ENCODE assay signal across 17 cellular contexts in the genomic region with DNA sequence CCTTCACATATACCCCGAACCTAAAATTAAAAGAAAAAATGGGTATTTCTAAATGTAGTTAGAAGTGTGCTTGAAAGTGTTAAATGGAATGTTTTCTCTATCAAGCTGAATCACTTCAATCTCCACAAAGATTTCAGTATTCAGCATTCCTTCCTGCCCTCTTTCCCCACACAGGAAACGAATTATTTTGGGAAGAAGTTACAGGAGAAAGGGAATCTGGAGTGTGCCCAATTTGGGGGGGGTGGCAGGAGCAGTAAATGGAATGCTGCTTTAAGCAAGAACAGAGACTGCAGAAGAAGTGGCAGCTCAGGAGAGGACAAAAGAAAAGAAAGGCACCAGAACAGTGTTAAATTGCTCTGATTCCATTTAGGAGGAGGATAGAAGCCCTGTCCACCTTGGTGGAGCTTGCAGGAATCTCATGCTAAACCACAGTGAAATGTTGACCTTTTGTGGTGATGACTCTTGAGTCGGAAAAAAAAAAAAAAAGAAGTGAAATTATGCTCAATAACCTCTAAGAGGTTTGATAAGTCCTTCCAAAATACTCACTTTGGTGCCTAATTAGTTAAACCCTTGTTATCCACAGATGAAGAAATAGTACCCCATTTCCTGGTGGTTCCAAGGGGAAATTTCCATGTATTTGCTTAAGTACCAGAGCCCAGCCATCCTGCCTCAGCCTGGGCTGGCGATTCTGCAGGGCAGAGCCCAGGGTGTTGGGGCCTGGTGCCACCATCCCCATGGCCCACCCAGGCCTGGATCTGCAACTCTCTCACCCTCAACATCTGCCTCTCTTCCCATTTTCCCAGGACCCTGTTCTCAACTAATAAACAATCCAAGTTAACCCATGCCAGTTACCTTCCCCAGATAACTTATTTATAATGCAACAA.
A peak's percentile ranks its signal among the peaks of the same experiment; 100 is the strongest.
DNase-seq lines count a peak whose midpoint lies in the region; ATAC-seq and TF ChIP-seq lines count a peak whose summit lies in the region.
"Had no signal": no experiment of that assay in that cellular context is flagged by ENCODE, and none has a peak within 500 bp of the region (broad histone marks: within the 10 kb centered on the region; RNA-seq: fewer than 3 reads in every experiment).

No MANE protein-coding gene starts in this region.

- H3K4me2 ChIP-seq in OCI-LY3 (ENCODE audit: low read length), result peak overlapping the region; percentile 15

- H3K27ac Mint-ChIP-seq in stimulated activated naive B cell treated with anti-CD40 and anti-IgM and Interleukin-4, amounts not matched to agents 10 μg/mL and 1 μg/mL and 100 μg/mL, for 72 hours, result no peak overlapping the region
- H3K27ac Mint-ChIP-seq: H9 had no signal

- peaks cover 11 to 16% of the 10 kb centered on the region in 2 donors for H3K4me1 Mint-ChIP-seq in stimulated activated naive B cell treated with anti-CD40 and anti-IgM and Interleukin-4, amounts not matched to agents 10 μg/mL and 1 μg/mL and 100 μg/mL, for 72 hours
- H3K4me1 Mint-ChIP-seq: CD14-positive monocyte had no signal

- no peak overlapping the region for H3K4me3 Mint-ChIP-seq in stimulated activated naive B cell treated with anti-CD40 and anti-IgM and Interleukin-4, amounts not matched to agents 10 μg/mL and 1 μg/mL and 100 μg/mL, for 72 hours
- H3K4me3 Mint-ChIP-seq: CD14-positive monocyte, H9 had no signal

- peaks cover 0 to 4% of the 10 kb centered on the region in 2 donors for H3K36me3 Mint-ChIP-seq in stimulated activated naive B cell treated with anti-CD40 and anti-IgM and Interleukin-4, amounts not matched to agents 10 μg/mL and 1 μg/mL and 100 μg/mL, for 72 hours
- H3K36me3 Mint-ChIP-seq: CD14-positive monocyte, IgD-negative memory B cell had no signal

- peaks cover 42% of the 10 kb centered on the region for H3K27me3 ChIP-seq in OCI-LY3 (ENCODE audit: low read depth, low read length)

- peaks cover 4% of the 10 kb centered on the region in 2 donors for H3K9me3 Mint-ChIP-seq in stimulated activated naive B cell treated with anti-CD40 and anti-IgM and Interleukin-4, amounts not matched to agents 10 μg/mL and 1 μg/mL and 100 μg/mL, for 72 hours
- H3K9me3 Mint-ChIP-seq: H9 had no signal

- peaks cover 16% of the 10 kb centered on the region for H3K4me1 ChIP-seq in OCI-LY3 (ENCODE audit: low read length)

- H4K20me1 ChIP-seq in OCI-LY3 (ENCODE audit: insufficient read depth, low read length), result no peaks in the 10 kb centered on the region

- DNase-seq in EH (ENCODE audit: low read depth) (peak; percentile 20), choroid plexus epithelial cell (ENCODE audit: low read depth) (peak; percentile 21), GF-D8 (lab: John Stamatoyannopoulos, UW) (no peak), amniotic stem cell (lab: John Stamatoyannopoulos, UW) (no peak)
- DNase-seq in stimulated activated naive B cell treated with anti-CD40 and anti-IgM and Interleukin-4, amounts not matched to agents 10 μg/mL and 1 μg/mL and 100 μg/mL, for 72 hours, result no peak
- DNase-seq: AML-193, COR-L47, H9, NCI-H1417, NCI-H187 treated with DMSO at 0.1 percent for 48 hours, NCI-H2171, SHP77 had no signal

- no peak overlapping the region for H2AFZ ChIP-seq in OCI-LY3 (ENCODE audit: low read depth, low read length)

- no peak overlapping the region for H3K9ac ChIP-seq in OCI-LY3 (ENCODE audit: low read length)

- no peak for TF ChIP-seq CTCF in OCI-LY3 (IDR thresholded peaks at IDR 0.05; ENCODE audit: low read depth, low read length)
- no peak for TF ChIP-seq CTCF in choroid plexus epithelial cell (conservative IDR thresholded peaks at IDR 0.05; ENCODE audit: low read depth, low read length)

- no peaks in the 10 kb centered on the region for H3K9me3 ChIP-seq in OCI-LY3 (ENCODE audit: insufficient read depth, low read length)

- no peak overlapping the region for H3K4me3 ChIP-seq in OCI-LY3 (ENCODE audit: low read length)
- H3K4me3 ChIP-seq in choroid plexus epithelial cell (ENCODE audit: low read depth, low read length), result no peak overlapping the region

- H3K36me3 ChIP-seq in OCI-LY3 (replicated peaks; ENCODE audit: low read depth, low read length), result no peaks in the 10 kb centered on the region

- H3K27me3 Mint-ChIP-seq in stimulated activated naive B cell treated with anti-CD40 and anti-IgM and Interleukin-4, amounts not matched to agents 10 μg/mL and 1 μg/mL and 100 μg/mL, for 72 hours, result peaks cover 39 to 44% of the 10 kb centered on the region in 2 donors

- ATAC-seq in stimulated activated naive B cell treated with anti-CD40 and anti-IgM and Interleukin-4, amounts not matched to agents 10 μg/mL and 1 μg/mL and 100 μg/mL, for 72 hours (replicated peaks), result peak; percentile 39 to 63
- ATAC-seq in HG02840 (IDR thresholded peaks at IDR 0.05; ENCODE audit: low FRiP score, unreplicated experiment), result no peak
- ATAC-seq: SK-N-SH treated with all-trans-retinoic acid at 6 μM for 48 hours had no signal

- H3K79me2 ChIP-seq in OCI-LY3 (ENCODE audit: low read length), result no peaks in the 10 kb centered on the region

- H3K27ac ChIP-seq in OCI-LY3 (ENCODE audit: low read length), result no peak overlapping the region

Comparison
In these comparisons a context has a peak if more than half of its experiments do, and no peak if none do; other contexts are left out.
1. DNase-seq: peak in EH (single experiment) and choroid plexus epithelial cell (single experiment); none in stimulated activated naive B cell treated with anti-CD40 and anti-IgM and Interleukin-4, amounts not matched to agents 10 μg/mL and 1 μg/mL and 100 μg/mL, for 72 hours (single experiment), GF-D8 (single experiment) and amniotic stem cell (single experiment).